ENCODE assay signal across 7 cellular contexts in the genomic region with DNA sequence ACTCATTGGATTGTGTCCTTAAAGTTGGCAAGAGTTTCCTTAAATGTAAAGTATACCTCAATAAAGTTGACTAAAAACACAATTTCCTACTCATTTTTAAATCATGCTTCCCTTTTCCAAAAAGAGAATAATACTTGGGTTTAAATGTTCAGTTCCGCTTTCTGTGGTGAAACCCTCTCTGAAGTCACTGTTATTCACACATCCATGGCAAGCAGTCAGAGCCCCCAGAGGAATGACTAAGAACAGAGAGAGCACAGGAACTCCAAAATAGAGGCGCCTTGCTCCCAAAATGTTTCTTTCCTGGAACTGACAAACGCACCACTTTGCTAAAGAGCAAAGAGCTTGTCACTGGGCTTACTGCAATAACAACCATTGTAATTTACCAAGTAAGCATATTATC.
DNase-seq lines count a peak whose midpoint lies in the region; ATAC-seq and TF ChIP-seq lines count a peak whose summit lies in the region.

No MANE protein-coding gene starts in this region.

- TF ChIP-seq CTCF in GM20000 (IDR thresholded peaks at IDR 0.05; ENCODE audit: extremely low read depth, missing control alignments), result no peak
- TF ChIP-seq CTCF in heart left ventricle (IDR thresholded peaks at IDR 0.05), result no peak
- TF ChIP-seq CTCF in testis (IDR thresholded peaks at IDR 0.05), result no peak

- peak overlapping the region in 7 of 12 donors; percentile 16 to 77 (median 49) for H3K27ac ChIP-seq in heart left ventricle
- H3K27ac ChIP-seq in testis, result no peak overlapping the region

- intact Hi-C loops in heart left ventricle (cut with DNase I), result loop anchor here in 1 of 10 donors (10.0 kb wide), 1 partner anchor 63 kb away; no protein-coding TSS in a partner anchor
- intact Hi-C loops in testis (cut with DNase I; ENCODE audit: low total_unique reads), result no loop called here

- H3K9me3 ChIP-seq in heart left ventricle (no peaks in the 10 kb centered on the region), testis (no peaks in the 10 kb centered on the region)

- H3K4me1 ChIP-seq in heart left ventricle (peaks cover 0 to 22% (median 2%) of the 10 kb centered on the region in 12 donors), testis (peaks cover 22% of the 10 kb centered on the region)

- no peaks in the 10 kb centered on the region for H3K36me3 ChIP-seq in heart left ventricle
- no peaks in the 10 kb centered on the region for H3K36me3 ChIP-seq in testis (ENCODE audit: low read depth, missing control alignments)

- TF ChIP-seq POLR2A in heart left ventricle (IDR thresholded peaks at IDR 0.05) (no peak), testis (IDR thresholded peaks at IDR 0.05) (no peak)

- 59 to 66% (median 63%) methylated on average over 3 of the region's 3 CpGs for WGBS in heart left ventricle, 4 donors
- WGBS in testis, 2 donors, result 35 to 49% methylated on average over 3 of the region's 3 CpGs

- ATAC-seq in heart left ventricle (peak in 3 of 4 donors; percentile 90 to 96 (median 90)), GM18520 (IDR thresholded peaks at IDR 0.05; ENCODE audit: unreplicated experiment) (no peak)

- H3K27me3 ChIP-seq in heart left ventricle (no peaks in the 10 kb centered on the region), testis (no peaks in the 10 kb centered on the region)

- DNase-seq in GM20000 (ENCODE audit: low spot score) (peak; percentile 22), NOMO-1 treated with DMSO at 0.1 percent for 48 hours (lab: John Stamatoyannopoulos, UW; ENCODE audit: unreplicated experiment) (peak; percentile 91), heart left ventricle (peak in 4 of 5 donors; percentile 34 to 57 (median 48)), testis (peak; percentile 74), NCI-H2081 (lab: John Stamatoyannopoulos, UW) (no peak)
- DNase-seq in activated CD8-positive, alpha-beta memory T cell treated with anti-CD3 and anti-CD28 coated beads for 24 hours, result no peak

- H3K4me3 ChIP-seq in heart left ventricle (no peak overlapping the region), testis (no peak overlapping the region)

Comparison
In these comparisons a context has a peak if more than half of its experiments do, and no peak if none do; other contexts are left out.
1. DNase-seq: peak in GM20000 (single experiment), NOMO-1 treated with DMSO at 0.1 percent for 48 hours (single experiment), heart left ventricle (4 of 5) and testis (single experiment); none in NCI-H2081 (0 of 2) and activated CD8-positive, alpha-beta memory T cell treated with anti-CD3 and anti-CD28 coated beads for 24 hours (single experiment).
2. H3K27ac ChIP-seq: peak in heart left ventricle (7 of 12); none in testis (0 of 2).